15 cellular contexts compared by ENCODE assay signal in the genomic region with DNA sequence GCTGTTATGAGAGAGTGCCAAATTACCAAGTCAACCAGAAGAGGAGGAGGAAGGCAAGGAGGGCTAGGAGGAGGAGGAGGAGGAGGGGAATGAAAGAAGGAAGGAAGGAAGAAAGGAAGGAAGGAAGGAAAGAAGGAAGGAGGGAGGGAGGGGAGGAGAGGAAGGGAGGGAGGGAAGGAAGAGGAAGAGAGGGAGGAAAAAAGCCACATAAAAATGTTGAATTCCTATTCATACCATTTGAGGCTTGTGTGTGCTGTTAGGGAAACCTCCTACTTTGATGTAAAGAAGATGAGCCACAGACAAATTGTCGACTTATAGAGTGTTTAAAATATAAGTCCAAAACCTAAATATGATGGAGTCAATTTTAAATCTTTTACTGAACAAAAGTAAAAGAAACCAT.
DNase-seq lines count a peak whose midpoint lies in the region; ATAC-seq, FAIRE-seq and TF ChIP-seq lines count a peak whose summit lies in the region.
"Had no signal": no experiment of that assay in that cellular context is flagged by ENCODE, and none has a peak within 500 bp of the region (broad histone marks: within the 10 kb centered on the region; RNA-seq: fewer than 3 reads in every experiment).

No MANE protein-coding gene starts in this region.

- H3K27me3 ChIP-seq in K562 (ENCODE audit: control insufficient read depth in 2 of 2, insufficient read depth in 2 of 2, low read length in 2 of 2) = no peaks in the 10 kb centered on the region

- in situ Hi-C loops in K562 (cut with MboI) = no loop called here

- no peak for TF ChIP-seq POLR2A in K562 (conservative IDR thresholded peaks at IDR 0.05)

- H3K79me2 ChIP-seq in K562 (ENCODE audit: control insufficient read depth, insufficient read depth, low read length) = no peaks in the 10 kb centered on the region

- no peak overlapping the region for H3K4me3 ChIP-seq in HEK293 (ENCODE audit: low read depth, low read length)
- H3K4me3 ChIP-seq in K562 = no peak overlapping the region
- H3K4me3 ChIP-seq: HAP-1 had no signal

- CTCF ChIA-PET in HEK293 (lab: Yijun Ruan, JAX) (interaction anchor here (1.1 kb wide), 1 partner anchor 120 kb away, joined by 3 read pairs; no protein-coding TSS in a partner anchor), K562 (lab: Yijun Ruan, JAX; ENCODE audit: low intra/inter-chr PET ratio) (interaction anchor here (0.7 kb wide), 1 partner anchor 61 kb away, joined by 3 read pairs; no protein-coding TSS in a partner anchor)

- no peaks in the 10 kb centered on the region for H3K36me3 ChIP-seq in HEK293 (ENCODE audit: control insufficient read depth in 2 of 2, insufficient read depth in 1 of 2, low read length in 2 of 2)
- no peaks in the 10 kb centered on the region for H3K36me3 ChIP-seq in K562 (ENCODE audit: control insufficient read depth, insufficient read depth, low read length)
- H3K36me3 ChIP-seq: HAP-1 had no signal

- H3K9me1 ChIP-seq in K562 (ENCODE audit: control insufficient read depth, insufficient read depth, low read length) = no peaks in the 10 kb centered on the region

- no peak for FAIRE-seq in K562 (lab: Jason Lieb, UNC)
- FAIRE-seq: G401.6, GM12892, H54 had no signal

- TF ChIP-seq RAD21 in K562 (CRISPR knock-in tag; conservative IDR thresholded peaks at IDR 0.05 in 1 of 2, IDR thresholded peaks at IDR 0.05 in 1 of 2) = no peak

- 0% methylated on average over 1 of the region's 1 CpG for WGBS in K562 (ENCODE audit: insufficient coverage, low coverage, missing lambda C conversion rate)

- no peak overlapping the region for H3K4me2 ChIP-seq in K562 (ENCODE audit: insufficient read depth, low read length)

- no peaks in the 10 kb centered on the region for H4K20me1 ChIP-seq in K562 (replicated peaks; ENCODE audit: control insufficient read depth, insufficient read depth, low read length)

- intact Hi-C loops in K562 (cut with micrococcal nuclease) = no loop called here

- no peak for TF ChIP-seq EP300 in K562 (IDR thresholded peaks at IDR 0.05; ENCODE audit: low read length)

- no TSS peak for BruUV-seq in K562 (replicated peaks; lab: Mats Ljungman, UMichigan)

- H3K4me1 ChIP-seq in HEK293 (ENCODE audit: control insufficient read depth, insufficient read depth, low read length) (no peaks in the 10 kb centered on the region), K562 (replicated peaks in 1 of 2; ENCODE audit: control insufficient read depth in 2 of 2, insufficient read depth in 2 of 2, low read length in 2 of 2) (peaks cover 0 to 14% of the 10 kb centered on the region in 2 experiments; a peak in 4 of 5 replicates)

- DNase-seq in NCI-H69 (lab: John Stamatoyannopoulos, UW) (peak; percentile 51), K562 (ENCODE audit: extremely low read depth in 1 of 4, low spot score in 3 of 4) (no peak), MV-4-11 (lab: John Stamatoyannopoulos, UW) (no peak)
- DNase-seq: C1 segment of cervical spinal cord; Calu3; CD4-positive, alpha-beta memory T cell; COR-L47; DND-41 had no signal

- POLR2A ChIA-PET in HEK293 (lab: Yijun Ruan, JAX) = no interaction called here
- POLR2A ChIA-PET in K562 (lab: Yijun Ruan, JAX) = interaction anchor here (0.7 to 1.0 kb wide), 2 partner anchors 13 to 67 kb away, joined by 3 read pairs; no protein-coding TSS in a partner anchor

- H3K27ac ChIP-seq in HEK293 (ENCODE audit: extremely low read depth, low read depth, low read length) = no peak overlapping the region
- no peak overlapping the region for H3K27ac ChIP-seq in K562 (ENCODE audit: extremely low read depth, low read depth, low read length)

- H3K9me3 ChIP-seq in HEK293 (ENCODE audit: control insufficient read depth, insufficient read depth, low read depth, low read length) (no peaks in the 10 kb centered on the region), K562 (replicated peaks; ENCODE audit: control insufficient read depth, insufficient read depth, low read depth, low read length) (no peaks in the 10 kb centered on the region)
- H3K9me3 ChIP-seq: HAP-1 had no signal

- ATAC-seq in K562 = no peak
- ATAC-seq in GM18502 (IDR thresholded peaks at IDR 0.05; ENCODE audit: poor library complexity, unreplicated experiment) = no peak
- no peak for ATAC-seq in HG03354 (IDR thresholded peaks at IDR 0.05; ENCODE audit: poor library complexity, severe bottlenecking, unreplicated experiment)

- H3K9ac ChIP-seq in K562 (ENCODE audit: insufficient read depth in 1 of 2, low read depth in 2 of 2, low read length in 2 of 2) = no peak overlapping the region

- TF ChIP-seq CTCF in HEK293 (tag by site-specific recombination; IDR thresholded peaks at IDR 0.05) = no peak
- no peak for TF ChIP-seq CTCF in K562 (IDR thresholded peaks at IDR 0.05 in 2 of 3, conservative IDR thresholded peaks at IDR 0.05 in 1 of 3; ENCODE audit: insufficient read depth in 2 of 3, low read depth in 1 of 3, low read length in 3 of 3)

- H2AFZ ChIP-seq in K562 (ENCODE audit: low read depth, low read length) = no peak overlapping the region

TF ChIP-seq in HEK293, 187 proteins besides CTCF, POLR2A, EP300 and RAD21:
- no peak for TF ChIP-seq ZNF600 (tag by site-specific recombination; IDR thresholded peaks at IDR 0.05)
- no peak for TF ChIP-seq ZNF561 (tag by site-specific recombination; IDR thresholded peaks at IDR 0.05; ENCODE audit: borderline replicate concordance)
- peak; percentile 68 for TF ChIP-seq ZNF366 (tag by site-specific recombination; conservative IDR thresholded peaks at IDR 0.05)
- TF ChIP-seq ZSCAN30 (tag by site-specific recombination; IDR thresholded peaks at IDR 0.05) = no peak

TF ChIP-seq in K562, 482 proteins besides CTCF, POLR2A, EP300 and RAD21:
- TF ChIP-seq XRCC5 (IDR thresholded peaks at IDR 0.05; ENCODE audit: low read depth, low read length) = no peak
- TF ChIP-seq, protein P1, sequence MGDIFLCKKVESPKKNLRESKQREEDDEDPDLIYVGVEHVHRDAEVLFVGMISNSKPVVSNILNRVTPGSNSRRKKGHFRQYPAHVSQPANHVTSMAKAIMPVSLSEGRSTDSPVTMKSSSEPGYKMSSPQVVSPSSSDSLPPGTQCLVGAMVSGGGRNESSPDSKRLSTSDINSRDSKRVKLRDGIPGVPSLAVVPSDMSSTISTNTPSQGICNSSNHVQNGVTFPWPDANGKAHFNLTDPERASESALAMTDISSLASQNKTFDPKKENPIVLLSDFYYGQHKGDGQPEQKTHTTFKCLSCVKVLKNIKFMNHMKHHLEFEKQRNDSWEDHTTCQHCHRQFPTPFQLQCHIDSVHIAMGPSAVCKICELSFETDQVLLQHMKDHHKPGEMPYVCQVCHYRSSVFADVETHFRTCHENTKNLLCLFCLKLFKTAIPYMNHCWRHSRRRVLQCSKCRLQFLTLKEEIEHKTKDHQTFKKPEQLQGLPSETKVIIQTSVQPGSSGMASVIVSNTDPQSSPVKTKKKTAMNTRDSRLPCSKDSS (IDR thresholded peaks at IDR 0.05; ENCODE audit: low read depth, partially characterized antibody) = peak; percentile 19
- TF ChIP-seq, protein P2, sequence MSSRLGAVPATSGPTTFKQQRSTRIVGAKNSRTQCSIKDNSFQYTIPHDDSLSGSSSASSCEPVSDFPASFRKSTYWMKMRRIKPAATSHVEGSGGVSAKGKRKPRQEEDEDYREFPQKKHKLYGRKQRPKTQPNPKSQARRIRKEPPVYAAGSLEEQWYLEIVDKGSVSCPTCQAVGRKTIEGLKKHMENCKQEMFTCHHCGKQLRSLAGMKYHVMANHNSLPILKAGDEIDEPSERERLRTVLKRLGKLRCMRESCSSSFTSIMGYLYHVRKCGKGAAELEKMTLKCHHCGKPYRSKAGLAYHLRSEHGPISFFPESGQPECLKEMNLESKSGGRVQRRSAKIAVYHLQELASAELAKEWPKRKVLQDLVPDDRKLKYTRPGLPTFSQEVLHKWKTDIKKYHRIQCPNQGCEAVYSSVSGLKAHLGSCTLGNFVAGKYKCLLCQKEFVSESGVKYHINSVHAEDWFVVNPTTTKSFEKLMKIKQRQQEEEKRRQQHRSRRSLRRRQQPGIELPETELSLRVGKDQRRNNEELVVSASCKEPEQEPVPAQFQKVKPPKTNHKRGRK (tag; IDR thresholded peaks at IDR 0.05) = peak; percentile 85
- TF ChIP-seq HLTF (IDR thresholded peaks at IDR 0.05) = no peak
- 0 out of 4 replicates have a peak, but pooled peaks of 1 of the 2 experiments have one; percentile 39 for TF ChIP-seq MCM7 (IDR thresholded peaks at IDR 0.05)
- TF ChIP-seq RBM25 (IDR thresholded peaks at IDR 0.05; ENCODE audit: low read depth, low read length, severe bottlenecking) = no peak
